Comparison of ENCODE assay signal across 28 cellular contexts in genomic region chr3:38370149-38370548, GRCh38.
"Had no signal": no experiment of that assay in that cellular context is flagged by ENCODE, and none has a peak within 500 bp of the region (broad histone marks: within the 10 kb centered on the region; RNA-seq: fewer than 3 reads in every experiment).

No MANE protein-coding gene starts in this region.

- H3K9me3 Mint-ChIP-seq: natural killer cell; nephron; neural progenitor cell; stimulated activated effector memory CD8-positive, alpha-beta T cell treated with anti-CD3 and anti-CD28 coated beads, Interleukin-12 subunit alpha, Interleukin-12 subunit beta, amount 100 ng/mL, for 72 hours; stimulated activated naive CD8-positive, alpha-beta T cell treated with anti-CD3 and anti-CD28 coated beads, Interleukin-15, Interleukin-2, amounts not matched to agents 100 ng/mL and 50 ng/mL, for 24 hours had no signal

- H3K79me2 ChIP-seq: parathyroid adenoma had no signal

- ATAC-seq: natural killer cell; psoas muscle; right cardiac atrium; right lobe of liver; stimulated activated effector memory CD8-positive, alpha-beta T cell treated with anti-CD3 and anti-CD28 coated beads, Interleukin-12 subunit alpha, Interleukin-12 subunit beta, amount 100 ng/mL, for 72 hours; stimulated activated naive B cell treated with anti-CD40 and anti-IgM and Interleukin-4, amounts not matched to agents 10 μg/mL and 1 μg/mL and 100 μg/mL, for 72 hours had no signal

- H3K4me3 ChIP-seq: neural progenitor cell, ovary, psoas muscle, right lobe of liver, sigmoid colon, stomach, thoracic aorta, thyroid gland, tibial nerve, upper lobe of left lung, uterus had no signal

- H3K4me1 ChIP-seq: neural progenitor cell, parathyroid adenoma, psoas muscle, right lobe of liver, stomach, thyroid gland, tibial nerve, upper lobe of left lung, uterus had no signal

- H3K36me3 Mint-ChIP-seq: natural killer cell had no signal

- H3K4me1 Mint-ChIP-seq: nephron, neural progenitor cell had no signal

- H3K27ac Mint-ChIP-seq: natural killer cell; nephron; neural progenitor cell; progenitor cell of endocrine pancreas; stimulated activated effector memory CD8-positive, alpha-beta T cell treated with anti-CD3 and anti-CD28 coated beads, Interleukin-12 subunit alpha, Interleukin-12 subunit beta, amount 100 ng/mL, for 72 hours; stimulated activated naive B cell treated with anti-CD40 and anti-IgM and Interleukin-4, amounts not matched to agents 10 μg/mL and 1 μg/mL and 100 μg/mL, for 72 hours; stimulated activated naive CD8-positive, alpha-beta T cell treated with anti-CD3 and anti-CD28 coated beads, Interleukin-15, Interleukin-2, amounts not matched to agents 100 ng/mL and 50 ng/mL, for 24 hours had no signal

- H3K9ac ChIP-seq: neural progenitor cell, parathyroid adenoma had no signal

- H3K4me2 ChIP-seq: neural progenitor cell had no signal

- H3K27me3 Mint-ChIP-seq: progenitor cell of endocrine pancreas; stimulated activated naive B cell treated with anti-CD40 and anti-IgM and Interleukin-4, amounts not matched to agents 10 μg/mL and 1 μg/mL and 100 μg/mL, for 72 hours; stimulated activated naive CD8-positive, alpha-beta T cell treated with anti-CD3 and anti-CD28 coated beads, Interleukin-15, Interleukin-2, amounts not matched to agents 100 ng/mL and 50 ng/mL, for 24 hours had no signal

- H3K36me3 ChIP-seq: neural progenitor cell, ovary, thoracic aorta, thyroid gland, uterus had no signal

- H3K9me3 ChIP-seq: ovary, psoas muscle, right lobe of liver, sigmoid colon, stomach, thoracic aorta, thyroid gland, tibial nerve, upper lobe of left lung, uterus had no signal

- DNase-seq: natural killer cell; occipital lobe; ovary; posterior cingulate gyrus; psoas muscle; right cardiac atrium; sigmoid colon; small intestine; stimulated activated CD4-positive, alpha-beta T cell treated with anti-CD3 and anti-CD28 coated beads, Interleukin-15, amount 100 ng/mL, for 24 hours; stimulated activated CD4-positive, alpha-beta T cell treated with anti-CD3 and anti-CD28 coated beads, Interleukin-2, amount 100 ng/mL, for 24 hours; stimulated activated CD4-positive, alpha-beta T cell treated with anti-CD3 and anti-CD28 coated beads, Interleukin-2, amount 100 ng/mL, for 48 hours; stimulated activated CD4-positive, alpha-beta T cell treated with anti-CD3 and anti-CD28 coated beads, Interleukin-4, amount 100 ng/mL, for 24 hours; stimulated activated naive B cell treated with anti-CD40 and anti-IgM and Interleukin-4, amounts not matched to agents 10 μg/mL and 1 μg/mL and 100 μg/mL, for 72 hours; stimulated activated naive CD4-positive, alpha-beta T cell treated with Interleukin-2 at 50 U/mL for 16 hours; stomach; thyroid gland; trophoblast cell; upper lobe of left lung; uterus had no signal

- H3K4me3 Mint-ChIP-seq: natural killer cell; nephron; neural progenitor cell; stimulated activated effector memory CD8-positive, alpha-beta T cell treated with anti-CD3 and anti-CD28 coated beads, Interleukin-12 subunit alpha, Interleukin-12 subunit beta, amount 100 ng/mL, for 72 hours; stimulated activated naive B cell treated with anti-CD40 and anti-IgM and Interleukin-4, amounts not matched to agents 10 μg/mL and 1 μg/mL and 100 μg/mL, for 72 hours; stimulated activated naive CD8-positive, alpha-beta T cell treated with anti-CD3 and anti-CD28 coated beads, Interleukin-15, Interleukin-2, amounts not matched to agents 100 ng/mL and 50 ng/mL, for 24 hours had no signal

- H3K27ac ChIP-seq: neural progenitor cell, ovary, parathyroid adenoma, psoas muscle, right lobe of liver, sigmoid colon, stomach, thoracic aorta, thyroid gland, tibial nerve, upper lobe of left lung, uterus had no signal

- H2AFZ ChIP-seq: neural progenitor cell, parathyroid adenoma had no signal

- H3K27me3 ChIP-seq: neural progenitor cell, ovary, right lobe of liver, sigmoid colon, stomach, thyroid gland, tibial nerve, upper lobe of left lung, uterus had no signal

- FAIRE-seq: small intestine had no signal
